ENCODE assay signal across 8 cellular contexts in genomic region chr14:69610859-69611263, GRCh38.
DNase-seq lines count a peak whose midpoint lies in the region; ATAC-seq and TF ChIP-seq lines count a peak whose summit lies in the region.

No MANE protein-coding gene starts in this region.

- H3K9me3 ChIP-seq in DND-41 (ENCODE audit: insufficient read depth, low read length, severe bottlenecking) (no peaks in the 10 kb centered on the region), muscle layer of duodenum (ENCODE audit: control insufficient read depth in 1 of 2, low read length in 2 of 2) (no peaks in the 10 kb centered on the region)

- H3K4me3 ChIP-seq in DND-41 (ENCODE audit: low read depth in 1 of 2, low read length in 2 of 2) (peak overlapping the region; percentile 75 to 88), muscle layer of duodenum (ENCODE audit: low read depth in 1 of 2, low read length in 2 of 2) (peak overlapping the region; percentile 64 to 69)

- peak; percentile 2; the same call in 1 of the 3 replicates for ATAC-seq in DND-41 (ENCODE audit: insufficient read depth, low read depth)
- no peak for ATAC-seq in HG02938 (IDR thresholded peaks at IDR 0.05; ENCODE audit: unreplicated experiment)

- H2AFZ ChIP-seq in DND-41 (ENCODE audit: low read depth, low read length): peak overlapping the region; percentile 92

- H4K20me1 ChIP-seq in DND-41 (ENCODE audit: insufficient read depth, low read length): no peaks in the 10 kb centered on the region

- DNase-seq in DND-41 (no peak), NCI-H1105 (lab: John Stamatoyannopoulos, UW) (peak; percentile 68), NCI-H774 (lab: John Stamatoyannopoulos, UW) (no peak), DMS153 treated with DMSO at 0.1 percent for 48 hours (lab: John Stamatoyannopoulos, UW; ENCODE audit: unreplicated experiment) (no peak), NCI-H1694 treated with DMSO at 0.1 percent for 48 hours (lab: John Stamatoyannopoulos, UW) (no peak)

- H3K9ac ChIP-seq in DND-41 (ENCODE audit: low read depth, low read length): peak overlapping the region; percentile 72

- H3K27me3 Mint-ChIP-seq in dendritic cell treated with granulocyte-macrophage colony-stimulating factor and Interleukin-4, amounts not matched to agents 40 ng/mL and 50 ng/mL, for 4 days: no peaks in the 10 kb centered on the region

- TF ChIP-seq CTCF in DND-41 (IDR thresholded peaks at IDR 0.05; ENCODE audit: borderline replicate concordance, extremely low read depth, low read length, poor library complexity, severe bottlenecking): no peak

- peaks cover 59% of the 10 kb centered on the region for H3K4me1 Mint-ChIP-seq in dendritic cell treated with granulocyte-macrophage colony-stimulating factor and Interleukin-4, amounts not matched to agents 40 ng/mL and 50 ng/mL, for 4 days (ENCODE audit: low read depth)

- peak overlapping the region; percentile 81 for H3K27ac ChIP-seq in DND-41 (ENCODE audit: low read length)
- peak overlapping the region; percentile 83 for H3K27ac ChIP-seq in muscle layer of duodenum (ENCODE audit: low read length)

- H3K79me2 ChIP-seq in DND-41 (ENCODE audit: insufficient read depth, low read length): peaks cover 24% of the 10 kb centered on the region

- H3K36me3 Mint-ChIP-seq in dendritic cell treated with granulocyte-macrophage colony-stimulating factor and Interleukin-4, amounts not matched to agents 40 ng/mL and 50 ng/mL, for 4 days (ENCODE audit: low read depth): peaks cover 32% of the 10 kb centered on the region

- H3K27me3 ChIP-seq in DND-41 (ENCODE audit: insufficient read depth, low read length, poor library complexity) (no peaks in the 10 kb centered on the region), muscle layer of duodenum (ENCODE audit: low read depth, low read length) (no peaks in the 10 kb centered on the region)

- H3K9me3 Mint-ChIP-seq in dendritic cell treated with granulocyte-macrophage colony-stimulating factor and Interleukin-4, amounts not matched to agents 40 ng/mL and 50 ng/mL, for 4 days: no peaks in the 10 kb centered on the region

- peak overlapping the region; percentile 85 for H3K4me2 ChIP-seq in DND-41 (ENCODE audit: insufficient read depth, low read length)

- H3K27ac Mint-ChIP-seq in dendritic cell treated with granulocyte-macrophage colony-stimulating factor and Interleukin-4, amounts not matched to agents 40 ng/mL and 50 ng/mL, for 4 days: peak overlapping the region; percentile 91

- H3K4me3 Mint-ChIP-seq in dendritic cell treated with granulocyte-macrophage colony-stimulating factor and Interleukin-4, amounts not matched to agents 40 ng/mL and 50 ng/mL, for 4 days: peak overlapping the region; percentile 55

- H3K4me1 ChIP-seq in DND-41 (ENCODE audit: insufficient read depth, low read length): peaks cover 46% of the 10 kb centered on the region
- H3K4me1 ChIP-seq in muscle layer of duodenum (ENCODE audit: control insufficient read depth in 1 of 2, insufficient read depth in 2 of 2, low read length in 2 of 2): peaks cover 29 to 32% of the 10 kb centered on the region in 2 donors

- H3K36me3 ChIP-seq in DND-41 (ENCODE audit: insufficient read depth, low read length) (no peaks in the 10 kb centered on the region), muscle layer of duodenum (ENCODE audit: control insufficient read depth in 1 of 2, insufficient read depth in 2 of 2, low read length in 2 of 2) (no peaks in the 10 kb centered on the region)

- intact Hi-C loops in dendritic cell treated with granulocyte-macrophage colony-stimulating factor and Interleukin-4, amounts not matched to agents 40 ng/mL and 50 ng/mL, for 4 days (cut with micrococcal nuclease): loop anchor here (2.0 to 5.0 kb wide), 2 partner anchors 101 to 156 kb away; partner anchors contain the start of gene SRSF5
